20 cellular contexts compared by ENCODE assay signal in genomic region chr1:170426596-170426995, GRCh38.
"Had no signal": no experiment of that assay in that cellular context is flagged by ENCODE, and none has a peak within 500 bp of the region (broad histone marks: within the 10 kb centered on the region; RNA-seq: fewer than 3 reads in every experiment).

No MANE protein-coding gene starts in this region.

- H3K27me3 Mint-ChIP-seq: progenitor cell of endocrine pancreas had no signal

- H3K27ac Mint-ChIP-seq: naive thymus-derived CD8-positive, alpha-beta T cell; progenitor cell of endocrine pancreas had no signal

- DNase-seq: erythroblast; foreskin keratinocyte; head of caudate nucleus; kidney glomerular epithelial cell; mammary epithelial cell; mucosa of descending colon; naive thymus-derived CD8-positive, alpha-beta T cell; occipital lobe; small intestine; stimulated activated CD4-positive, alpha-beta T cell treated with anti-CD3 and anti-CD28 coated beads, Interleukin-12 subunit alpha, Interleukin-12 subunit beta, amount 100 ng/mL, for 4 hours; stimulated activated naive CD4-positive, alpha-beta T cell; stomach; substantia nigra; trophoblast cell had no signal

- H3K9me3 ChIP-seq: mucosa of descending colon, pancreas had no signal

- H3K27me3 ChIP-seq: foreskin keratinocyte, hepatocyte, pancreas had no signal

- H3K4me1 ChIP-seq: foreskin keratinocyte, pancreas, stomach had no signal

- H3K36me3 ChIP-seq: pancreas, stomach had no signal

- H3K4me3 Mint-ChIP-seq: naive thymus-derived CD8-positive, alpha-beta T cell; neural crest cell had no signal

- H3K27ac ChIP-seq: foreskin keratinocyte, hepatocyte, pancreas, stomach had no signal

- H3K4me1 Mint-ChIP-seq: neural crest cell had no signal

- H3K4me3 ChIP-seq: hepatocyte, mucosa of descending colon, pancreas, stomach had no signal

- ATAC-seq: foreskin keratinocyte; left lobe of liver; mucosa of descending colon; naive thymus-derived CD8-positive, alpha-beta T cell; pancreas; right cardiac atrium had no signal
